Comparison of ENCODE assay signal across 8 cellular contexts in the genomic region with DNA sequence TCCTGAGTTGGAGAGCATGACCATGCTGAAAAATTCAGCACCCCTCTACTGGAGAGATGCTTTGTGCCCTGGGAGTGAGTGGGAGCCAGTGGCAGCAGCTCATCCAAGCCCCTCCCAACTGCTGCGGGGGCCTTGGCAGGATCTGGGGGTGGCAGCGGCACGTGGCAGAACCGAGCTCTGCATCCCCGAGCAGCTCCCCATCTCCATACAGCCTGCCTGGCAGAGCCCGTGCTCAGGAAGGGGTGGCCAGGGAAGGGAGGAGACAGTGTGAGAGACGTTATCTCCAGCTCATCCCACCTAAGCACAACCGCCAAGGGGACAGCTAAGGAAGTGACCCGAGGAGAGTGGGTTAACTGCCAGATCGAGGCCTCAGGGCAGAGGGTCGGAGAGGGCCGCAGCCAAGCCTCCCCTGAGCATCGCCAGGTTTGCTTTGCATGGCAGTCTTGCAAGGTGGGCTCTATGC. TPM values are rescaled to one million over a fixed set of nuclear protein-coding genes. Genes with fewer than 3 reads are reported as not detected.
A peak's percentile ranks its signal among the peaks of the same experiment; 100 is the strongest.
DNase-seq lines count a peak whose midpoint lies in the region; ATAC-seq and TF ChIP-seq lines count a peak whose summit lies in the region.

No MANE protein-coding gene starts in this region.

- no peak for TF ChIP-seq POLR2A in Peyer's patch (IDR thresholded peaks at IDR 0.05)

- H3K27me3 ChIP-seq in CD4-positive, CD25-positive, alpha-beta regulatory T cell (ENCODE audit: control insufficient read depth, insufficient read depth, low read length): no peaks in the 10 kb centered on the region
- H3K27me3 ChIP-seq in Peyer's patch (no peaks in the 10 kb centered on the region), endocrine pancreas (ENCODE audit: control insufficient read depth, insufficient read depth, low read length) (no peaks in the 10 kb centered on the region), parathyroid adenoma (ENCODE audit: control insufficient read depth, insufficient read depth, low read length) (no peaks in the 10 kb centered on the region)

- H3K9me3 ChIP-seq in CD4-positive, CD25-positive, alpha-beta regulatory T cell (ENCODE audit: control insufficient read depth in 2 of 2, low read length in 2 of 2): no peaks in the 10 kb centered on the region
- no peaks in the 10 kb centered on the region for H3K9me3 ChIP-seq in Peyer's patch
- no peaks in the 10 kb centered on the region for H3K9me3 ChIP-seq in endocrine pancreas (ENCODE audit: control insufficient read depth, low read length)
- no peaks in the 10 kb centered on the region for H3K9me3 ChIP-seq in parathyroid adenoma (ENCODE audit: control insufficient read depth, low read length)

- DNase-seq in CD4-positive, CD25-positive, alpha-beta regulatory T cell: no peak
- DNase-seq in Peyer's patch (no peak), AML-193 (lab: John Stamatoyannopoulos, UW) (no peak), NCI-H146 (lab: John Stamatoyannopoulos, UW) (no peak)

- no peak for TF ChIP-seq CTCF in Peyer's patch (IDR thresholded peaks at IDR 0.05)
- TF ChIP-seq CTCF in parathyroid adenoma (IDR thresholded peaks at IDR 0.05): no peak

- H3K4me2 ChIP-seq in parathyroid adenoma (ENCODE audit: low read length): no peak overlapping the region

- peak overlapping the region; percentile 69 for H3K4me3 ChIP-seq in CD4-positive, CD25-positive, alpha-beta regulatory T cell (ENCODE audit: low read depth, low read length)
- H3K4me3 ChIP-seq in Peyer's patch (peak overlapping the region in 2 of 4 donors; percentile 3 to 10), endocrine pancreas (ENCODE audit: control insufficient read depth, insufficient read depth, low read length) (no peak overlapping the region), parathyroid adenoma (ENCODE audit: low read depth, low read length) (no peak overlapping the region)

- peak overlapping the region; percentile 73 for H3K9ac ChIP-seq in endocrine pancreas (ENCODE audit: control insufficient read depth, insufficient read depth, low read length)
- H3K9ac ChIP-seq in parathyroid adenoma: no peak overlapping the region

- H2AFZ ChIP-seq in parathyroid adenoma: no peak overlapping the region

- H3K36me3 ChIP-seq in CD4-positive, CD25-positive, alpha-beta regulatory T cell (ENCODE audit: control insufficient read depth, insufficient read depth, low read length): peaks cover 40% of the 10 kb centered on the region
- H3K36me3 ChIP-seq in Peyer's patch (peaks cover 0 to 16% (median 0%) of the 10 kb centered on the region in 3 donors), endocrine pancreas (ENCODE audit: control insufficient read depth, insufficient read depth, low read length) (no peaks in the 10 kb centered on the region), parathyroid adenoma (ENCODE audit: control insufficient read depth, insufficient read depth, low read length) (no peaks in the 10 kb centered on the region)

- H3K27ac ChIP-seq in CD4-positive, CD25-positive, alpha-beta regulatory T cell (ENCODE audit: insufficient read depth, low read length, poor library complexity, severe bottlenecking): peak overlapping the region; percentile 66
- H3K27ac ChIP-seq in Peyer's patch (peak overlapping the region; percentile 61 to 95 (median 78)), parathyroid adenoma (peak overlapping the region; percentile 11)

- no peaks in the 10 kb centered on the region for H3K9me3 Mint-ChIP-seq in CD4-positive, CD25-positive, alpha-beta regulatory T cell

- ATAC-seq in CD4-positive, CD25-positive, alpha-beta regulatory T cell (ENCODE audit: low read depth in 2 of 2): no peak
- ATAC-seq in HG03439 (IDR thresholded peaks at IDR 0.05; ENCODE audit: unreplicated experiment) (no peak), GM21786 (IDR thresholded peaks at IDR 0.05; ENCODE audit: unreplicated experiment) (no peak)

- peaks cover 43% of the 10 kb centered on the region for H3K79me2 ChIP-seq in parathyroid adenoma

- no peaks in the 10 kb centered on the region for H3K27me3 Mint-ChIP-seq in CD4-positive, CD25-positive, alpha-beta regulatory T cell

- H3K4me1 Mint-ChIP-seq in CD4-positive, CD25-positive, alpha-beta regulatory T cell: peaks cover 28 to 95% (median 66%) of the 10 kb centered on the region in 4 donors

- H3K27ac Mint-ChIP-seq in CD4-positive, CD25-positive, alpha-beta regulatory T cell: peak overlapping the region in 2 of 3 donors; percentile 63 to 85

- H3K4me3 Mint-ChIP-seq in CD4-positive, CD25-positive, alpha-beta regulatory T cell: peak overlapping the region; percentile 78 to 83 (median 80)

- peaks cover 94% of the 10 kb centered on the region for H3K4me1 ChIP-seq in CD4-positive, CD25-positive, alpha-beta regulatory T cell (ENCODE audit: control insufficient read depth, insufficient read depth, low read length, poor library complexity, severe bottlenecking)
- H3K4me1 ChIP-seq in Peyer's patch: peaks cover 9 to 59% (median 30%) of the 10 kb centered on the region in 4 donors
- H3K4me1 ChIP-seq in endocrine pancreas (ENCODE audit: control insufficient read depth, insufficient read depth, low read length): no peaks in the 10 kb centered on the region
- peaks cover 9% of the 10 kb centered on the region for H3K4me1 ChIP-seq in parathyroid adenoma

- peaks cover 31% of the 10 kb centered on the region for H3K36me3 Mint-ChIP-seq in CD4-positive, CD25-positive, alpha-beta regulatory T cell

RNA-seq across cellular contexts. Expression of gene DPM2, which starts 17.2 kb away (rescaled TPM):
- total RNA-seq in CD4-positive, CD25-positive, alpha-beta regulatory T cell: 35.7 TPM
- 10 to 100 TPM; 27.5 to 30.6 (median 29.7) TPM for polyA plus RNA-seq in CD4-positive, CD25-positive, alpha-beta regulatory T cell
- total RNA-seq in Peyer's patch: 10 to 100 TPM; 20.6 to 27.3 (median 22.1) TPM

RNA-seq across cellular contexts. Expression of gene PIP5KL1, which starts 24.3 kb away (rescaled TPM):
- 3.3 TPM for total RNA-seq in CD4-positive, CD25-positive, alpha-beta regulatory T cell
- 1 to 10 TPM in 1 of 4 donors, under 1 TPM in 2, not detected in 1; 0.22 to 1.1 (median 0.81) TPM for polyA plus RNA-seq in CD4-positive, CD25-positive, alpha-beta regulatory T cell
- total RNA-seq in Peyer's patch: 1 to 10 TPM in 1 of 4 donors, not detected in 3; 2.5 TPM

RNA-seq across cellular contexts. Expression of gene EEIG1, which starts 25.9 kb away (rescaled TPM):
- 402 TPM for total RNA-seq in CD4-positive, CD25-positive, alpha-beta regulatory T cell
- 100 to 1,000 TPM; 140 to 190 (median 177) TPM for polyA plus RNA-seq in CD4-positive, CD25-positive, alpha-beta regulatory T cell
- total RNA-seq in Peyer's patch: 100 to 1,000 TPM in 3 of 4 donors, 10 to 100 TPM in 1; 71.8 to 219 (median 122) TPM

RNA-seq across cellular contexts. Expression of gene ST6GALNAC4, which starts 38.0 kb away (rescaled TPM):
- 31.6 TPM for total RNA-seq in CD4-positive, CD25-positive, alpha-beta regulatory T cell
- 10 to 100 TPM; 23.1 to 23.8 (median 23.7) TPM for polyA plus RNA-seq in CD4-positive, CD25-positive, alpha-beta regulatory T cell
- 100 to 1,000 TPM in 1 of 4 donors, 10 to 100 TPM in 3; 39.9 to 119 (median 46.7) TPM for total RNA-seq in Peyer's patch

RNA-seq across cellular contexts. Expression of gene ST6GALNAC6, which starts 55.5 kb away (rescaled TPM):
- total RNA-seq in CD4-positive, CD25-positive, alpha-beta regulatory T cell: 136 TPM
- polyA plus RNA-seq in CD4-positive, CD25-positive, alpha-beta regulatory T cell: 10 to 100 TPM; 43.7 to 50.5 (median 47.9) TPM
- 10 to 100 TPM in 3 of 4 donors, 1 to 10 TPM in 1; 7.7 to 88.3 (median 18.9) TPM for total RNA-seq in Peyer's patch

Comparison
In these comparisons a context has a peak if more than half of its experiments do, and no peak if none do; other contexts are left out.
1. H3K27ac ChIP-seq: peak in every context shown above with its lines; median percentile 78 in Peyer's patch; 66 in CD4-positive, CD25-positive, alpha-beta regulatory T cell; 11 in parathyroid adenoma.